ENCODE assay signal across 1 cellular context in the genomic region with DNA sequence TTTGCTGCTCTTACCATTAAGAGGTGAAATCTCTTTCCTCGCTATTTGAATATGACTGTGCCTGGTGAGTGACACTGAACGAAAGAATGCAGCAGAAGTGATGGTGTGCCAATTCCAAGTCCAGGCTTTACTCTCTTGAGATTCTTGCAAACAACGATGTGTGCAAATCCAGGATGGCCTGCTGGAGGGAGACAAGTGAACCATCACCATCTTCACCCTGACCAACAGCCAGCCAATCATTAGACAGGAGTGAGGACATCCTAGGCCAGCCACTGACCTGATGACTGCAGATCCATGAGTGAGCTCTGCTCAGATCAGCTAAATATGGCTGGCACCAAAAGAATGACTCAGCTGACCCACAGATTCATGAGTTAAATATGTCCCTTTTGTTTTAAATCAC.
TF ChIP-seq lines count a peak whose summit lies in the region.

No MANE protein-coding gene starts in this region.

TF ChIP-seq in endothelial cell of umbilical vein, 7 proteins besides CTCF, POLR2A, EP300 and RAD21 (continued from another document):
- TF ChIP-seq, protein P1, sequence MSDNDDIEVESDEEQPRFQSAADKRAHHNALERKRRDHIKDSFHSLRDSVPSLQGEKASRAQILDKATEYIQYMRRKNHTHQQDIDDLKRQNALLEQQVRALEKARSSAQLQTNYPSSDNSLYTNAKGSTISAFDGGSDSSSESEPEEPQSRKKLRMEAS (IDR thresholded peaks at IDR 0.05; ENCODE audit: insufficient read depth, insufficient read length): no peak
- TF ChIP-seq EZH2 (IDR thresholded peaks at IDR 0.05; ENCODE audit: borderline replicate concordance, low read depth, low read length, severe bottlenecking) (no peak), FOS (IDR thresholded peaks at IDR 0.05; ENCODE audit: borderline replicate concordance, insufficient read depth, low read length) (no peak), MYC (IDR thresholded peaks at IDR 0.05; ENCODE audit: low read depth, low read length) (no peak), JUN (IDR thresholded peaks at IDR 0.05; ENCODE audit: borderline replicate concordance, insufficient read depth, insufficient read length, low read depth) (no peak)
